In the genomic region with DNA sequence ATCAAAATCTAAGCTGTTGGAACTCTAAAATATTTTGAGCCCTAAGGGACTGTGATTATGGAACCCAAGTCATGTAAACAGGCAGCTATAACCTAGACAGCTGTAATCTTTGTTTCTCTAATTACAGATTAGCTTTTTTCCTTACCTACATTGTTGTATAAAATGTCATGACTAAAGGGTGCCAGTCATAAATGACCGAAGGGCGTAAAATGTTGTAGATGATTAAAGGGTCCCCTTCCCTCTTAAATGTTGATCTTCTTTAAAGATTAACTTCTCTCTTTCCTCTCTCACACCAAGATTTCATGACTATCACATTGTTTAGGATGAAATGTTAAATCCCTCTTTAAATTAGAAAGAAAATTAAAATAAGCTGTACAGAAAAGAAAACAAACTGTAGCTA, we compare ENCODE assay signal across 22 cellular contexts.
DNase-seq lines count a peak whose midpoint lies in the region; ATAC-seq and TF ChIP-seq lines count a peak whose summit lies in the region.
"Had no signal": no experiment of that assay in that cellular context is flagged by ENCODE, and none has a peak within 500 bp of the region (broad histone marks: within the 10 kb centered on the region; RNA-seq: fewer than 3 reads in every experiment).

No MANE protein-coding gene starts in this region.

- TF ChIP-seq CTCF in mucosa of descending colon (IDR thresholded peaks at IDR 0.05) = no peak

- ATAC-seq in mucosa of descending colon (peak; percentile 53), HG02970 (IDR thresholded peaks at IDR 0.05; ENCODE audit: low FRiP score, unreplicated experiment) (no peak), GM21717 (IDR thresholded peaks at IDR 0.05; ENCODE audit: unreplicated experiment) (no peak)
- ATAC-seq: GM12878 had no signal

- H3K36me3 ChIP-seq in mucosa of descending colon (ENCODE audit: low read depth) = no peaks in the 10 kb centered on the region
- H3K36me3 ChIP-seq: BE2C, BLaER1 had no signal

- peaks cover 8% of the 10 kb centered on the region for H3K9me3 ChIP-seq in mucosa of descending colon
- H3K9me3 ChIP-seq: BE2C, BLaER1 had no signal

- intact Hi-C loops in mucosa of descending colon (cut with DNase I, micrococcal nuclease) = no loop called here

- DNase-seq in kidney tubule cell (ENCODE audit: low spot score) (peak; percentile 58), mucosa of descending colon (no peak)
- no peak for DNase-seq in activated T-cell treated with anti-CD3 and anti-CD28 coated beads, Interleukin-2, amount 50 U/mL, for 48 hours
- DNase-seq: 8988T; ACHN; BE2C; C1 segment of cervical spinal cord; CD4-positive, alpha-beta memory T cell; CD4-positive, CD25-positive, alpha-beta regulatory T cell; CD8-positive, alpha-beta memory T cell; COR-L47; DMS 273 treated with DMSO at 0.1 percent for 48 hours; DMS153; DMS53; DMS79; DND-41; EL; GDM1 had no signal

- no peaks in the 10 kb centered on the region for H3K4me1 ChIP-seq in mucosa of descending colon (ENCODE audit: low read depth)
- H3K4me1 ChIP-seq: BE2C, BLaER1 had no signal

- no peak overlapping the region for H3K4me3 ChIP-seq in mucosa of descending colon
- H3K4me3 ChIP-seq: BLaER1, GM12878 had no signal
